Comparison of ENCODE assay signal across 3 cellular contexts in genomic region chr4:122812823-122813222, GRCh38. TPM values are rescaled to one million over a fixed set of nuclear protein-coding genes. Genes with fewer than 3 reads are reported as not detected.
"Had no signal": no experiment of that assay in that cellular context is flagged by ENCODE, and none has a peak within 500 bp of the region (broad histone marks: within the 10 kb centered on the region; RNA-seq: fewer than 3 reads in every experiment).

No MANE protein-coding gene starts in this region.

RNA-seq across cellular contexts. Expression of gene FGF2, which starts 13.8 kb away (rescaled TPM):
- total RNA-seq: naive thymus-derived CD8-positive, alpha-beta T cell had no signal
- polyA plus RNA-seq: immature natural killer cell; naive thymus-derived CD4-positive, alpha-beta T cell; naive thymus-derived CD8-positive, alpha-beta T cell had no signal
